ENCODE assay signal across 2 cellular contexts in genomic region chr6:117483004-117483644, GRCh38.
TF ChIP-seq lines count a peak whose summit lies in the region.

No MANE protein-coding gene starts in this region.

TF ChIP-seq in IMR-90, 13 proteins besides CTCF, POLR2A, EP300 and RAD21:
- peak; percentile 13; the same call in 1 of the 2 replicates for TF ChIP-seq USF2 (IDR thresholded peaks at IDR 0.05; ENCODE audit: low read depth, low read length)
- TF ChIP-seq BHLHE40 (IDR thresholded peaks at IDR 0.05; ENCODE audit: low read depth, low read length): peak; percentile 87
- peak; percentile 99 for TF ChIP-seq MXI1 (IDR thresholded peaks at IDR 0.05; ENCODE audit: borderline replicate concordance, low read depth, low read length)
- TF ChIP-seq RCOR1 (IDR thresholded peaks at IDR 0.05; ENCODE audit: insufficient replicate concordance, low read length): no peak
- peak; percentile 33; the same call in 1 of the 2 replicates for TF ChIP-seq MAZ (IDR thresholded peaks at IDR 0.05; ENCODE audit: borderline replicate concordance, low read depth, low read length)

TF ChIP-seq in liver, 16 proteins besides CTCF, POLR2A, EP300 and RAD21:
- TF ChIP-seq GABPA (IDR thresholded peaks at IDR 0.05 in 1 of 2, conservative IDR thresholded peaks at IDR 0.05 in 1 of 2) (no peak), HNF4A (conservative IDR thresholded peaks at IDR 0.05) (no peak), EGR1 (IDR thresholded peaks at IDR 0.05; ENCODE audit: low read depth in 2 of 2) (no peak), YY1 (IDR thresholded peaks at IDR 0.05) (no peak), FOXA1 (IDR thresholded peaks at IDR 0.05) (no peak), RXRA (IDR thresholded peaks at IDR 0.05) (no peak), REST (IDR thresholded peaks at IDR 0.05) (peak; percentile 19), NR2F2 (IDR thresholded peaks at IDR 0.05) (peak; percentile 70), TAF1 (conservative IDR thresholded peaks at IDR 0.05) (peak; percentile 60)
